ENCODE assay signal across 12 cellular contexts in the genomic region with DNA sequence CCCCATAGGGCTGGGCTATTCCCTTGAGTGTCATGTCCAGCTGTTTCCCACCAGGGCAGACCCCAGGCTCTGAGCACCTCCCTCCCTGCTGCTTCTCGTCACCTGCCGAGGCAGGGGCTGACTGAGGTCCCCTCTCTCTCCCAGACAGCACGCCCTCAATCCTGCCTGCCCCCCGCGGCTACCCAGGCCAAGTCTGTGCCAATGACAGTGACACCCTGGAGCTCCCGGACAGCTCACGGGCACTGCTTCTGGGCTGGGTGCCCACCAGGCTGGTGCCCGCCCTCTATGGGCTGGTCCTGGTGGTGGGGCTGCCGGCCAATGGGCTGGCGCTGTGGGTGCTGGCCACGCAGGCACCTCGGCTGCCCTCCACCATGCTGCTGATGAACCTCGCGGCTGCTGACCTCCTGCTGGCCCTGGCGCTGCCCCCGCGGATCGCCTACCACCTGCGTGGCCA. TPM values are rescaled to one million over a fixed set of nuclear protein-coding genes. Genes with fewer than 3 reads are reported as not detected.
DNase-seq lines count a peak whose midpoint lies in the region; ATAC-seq, FAIRE-seq and TF ChIP-seq lines count a peak whose summit lies in the region.
"Had no signal": no experiment of that assay in that cellular context is flagged by ENCODE, and none has a peak within 500 bp of the region (broad histone marks: within the 10 kb centered on the region; RNA-seq: fewer than 3 reads in every experiment).

No MANE protein-coding gene starts in this region.

- peaks cover 54% of the 10 kb centered on the region for H3K27me3 Mint-ChIP-seq in stimulated activated naive CD8-positive, alpha-beta T cell treated with anti-CD3 and anti-CD28 coated beads, Interleukin-15, amount 100 ng/mL, for 72 hours

- no peak overlapping the region for H2AFZ ChIP-seq in GM12878 (ENCODE audit: control insufficient read depth, low read depth, low read length)
- H2AFZ ChIP-seq in GM23248: no peak overlapping the region

- H3F3A ChIP-seq in GM23248 (ENCODE audit: insufficient read depth): no peaks in the 10 kb centered on the region

- no peak for FAIRE-seq in GM12878 (lab: Jason Lieb, UNC)
- FAIRE-seq in GM19239 (lab: Jason Lieb, UNC): no peak

- peak overlapping the region in 1 of 2 donors; percentile 72 for H3K4me3 Mint-ChIP-seq in stimulated activated naive CD8-positive, alpha-beta T cell treated with anti-CD3 and anti-CD28 coated beads, Interleukin-15, amount 100 ng/mL, for 72 hours

- no peak for TF ChIP-seq POLR2A in GM12878 (IDR thresholded peaks at IDR 0.05; ENCODE audit: low read depth, low read length)

- H3K4me1 ChIP-seq in GM12878 (ENCODE audit: control insufficient read depth, insufficient read depth, low read length) (peaks cover 38% of the 10 kb centered on the region), lower lobe of right lung (peaks cover 49% of the 10 kb centered on the region), GM23248 (ENCODE audit: insufficient read depth) (no peaks in the 10 kb centered on the region)

- in situ Hi-C loops in GM12878 (cut with MboI): no loop called here
- in situ Hi-C loops in GM23248 (cut with MboI): no loop called here

- H3K27ac ChIP-seq in GM12878 (ENCODE audit: control insufficient read depth, insufficient read depth) (peak overlapping the region; percentile 66), lower lobe of right lung (peak overlapping the region; percentile 84), GM23248 (no peak overlapping the region)
- H3K27ac ChIP-seq: HL-60 had no signal

- 93% methylated on average over 19 of the region's 19 CpGs for WGBS in GM12878 (ENCODE audit: insufficient coverage, insufficient replicate concordance, low lambda C conversion rate, missing lambda C conversion rate)
- WGBS in GM23248 (ENCODE audit: low coverage in 1 of 2, low lambda C conversion rate in 2 of 2, missing lambda C conversion rate in 2 of 2), 2 experiments: 52 to 70% methylated on average over 12 to 16 of the region's 19 CpGs

- TF ChIP-seq EP300 in GM12878 (IDR thresholded peaks at IDR 0.05; ENCODE audit: borderline replicate concordance in 1 of 2, control insufficient read depth in 1 of 2, low read depth in 2 of 2, low read length in 2 of 2): no peak

- no TSS peak for BruUV-seq in GM12878 (replicated peaks; lab: Mats Ljungman, UMichigan)

- POLR2A ChIA-PET in GM12878 (lab: Charles Lee): no interaction called here

- H3K27ac Mint-ChIP-seq in stimulated activated naive CD8-positive, alpha-beta T cell treated with anti-CD3 and anti-CD28 coated beads, Interleukin-15, amount 100 ng/mL, for 72 hours: no peak overlapping the region

- H3K9ac ChIP-seq in GM12878 (ENCODE audit: control insufficient read depth, insufficient read depth, low read length) (peak overlapping the region; percentile 63; the same call in 1 of the 2 replicates), GM23248 (no peak overlapping the region)

- RAD21 ChIA-PET in GM12878 (lab: Charles Lee; ENCODE audit: unreplicated experiment): interaction anchor here (0.6 kb wide), 1 partner anchor 146 kb away, joined by 5 read pairs; no protein-coding TSS in a partner anchor

- SMC1A ChIA-PET in GM12878 (lab: Charles Lee; ENCODE audit: uncharacterized antibody, unreplicated experiment): no interaction called here

- H3K9me3 ChIP-seq in GM12878 (replicated peaks; ENCODE audit: control insufficient read depth, insufficient read depth, low read length) (no peaks in the 10 kb centered on the region), lower lobe of right lung (no peaks in the 10 kb centered on the region), GM23248 (ENCODE audit: low read depth) (no peaks in the 10 kb centered on the region)

- TF ChIP-seq CTCF in GM12878 (IDR thresholded peaks at IDR 0.05 in 2 of 3, conservative IDR thresholded peaks at IDR 0.05 in 1 of 3; ENCODE audit: control insufficient read depth in 2 of 3, extremely low read depth in 1 of 3, insufficient read depth in 1 of 3, low read depth in 3 of 3, low read length in 3 of 3): no peak
- no peak for TF ChIP-seq CTCF in lower lobe of right lung (IDR thresholded peaks at IDR 0.05)

- no peak for DNase-seq in stimulated activated naive CD8-positive, alpha-beta T cell treated with anti-CD3 and anti-CD28 coated beads, Interleukin-15, amount 100 ng/mL, for 72 hours
- DNase-seq in stimulated activated naive CD8-positive, alpha-beta T cell treated with anti-CD3 and anti-CD28 coated beads, Interleukin-15, Interleukin-2, amounts not matched to agents 100 U/mL and 50 U/mL, for 24 hours: no peak
- DNase-seq in GM12878 (ENCODE audit: low read depth, low spot score) (no peak), lower lobe of right lung (no peak), LoVo (ENCODE audit: low spot score) (no peak), NCI-H2029 (lab: John Stamatoyannopoulos, UW) (no peak), GM23248 (no peak), GM19239 (ENCODE audit: insufficient read length, low spot score) (no peak)
- DNase-seq: activated naive CD4-positive, alpha-beta T cell treated with anti-CD3 and anti-CD28 coated beads, Interleukin-2, amount 50 U/mL, for 16 hours; hippocampal formation; NCI-H187 treated with DMSO at 0.1 percent for 48 hours had no signal

- peak; percentile 4 for ATAC-seq in stimulated activated naive CD8-positive, alpha-beta T cell treated with anti-CD3 and anti-CD28 coated beads, Interleukin-15, amount 100 ng/mL, for 72 hours
- no peak for ATAC-seq in stimulated activated naive CD8-positive, alpha-beta T cell treated with anti-CD3 and anti-CD28 coated beads, Interleukin-15, Interleukin-2, amounts not matched to agents 100 U/mL and 50 U/mL, for 24 hours
- ATAC-seq in GM12878: no peak; the same call in 2 of the 3 replicates
- peak; percentile 7 to 21 for ATAC-seq in lower lobe of right lung

- H3K36me3 ChIP-seq in GM12878 (ENCODE audit: control insufficient read depth in 2 of 2, insufficient read depth in 2 of 2, low read length in 1 of 2): no peaks in the 10 kb centered on the region
- H3K36me3 ChIP-seq in lower lobe of right lung: no peaks in the 10 kb centered on the region
- H3K36me3 ChIP-seq in GM23248 (ENCODE audit: low read depth): no peaks in the 10 kb centered on the region

- no peaks in the 10 kb centered on the region for H3K27me3 ChIP-seq in GM12878 (replicated peaks in 1 of 2; ENCODE audit: control insufficient read depth in 2 of 2, insufficient read depth in 2 of 2, low read length in 1 of 2)
- no peaks in the 10 kb centered on the region for H3K27me3 ChIP-seq in lower lobe of right lung (ENCODE audit: low read depth)
- H3K27me3 ChIP-seq in GM23248 (replicated peaks; ENCODE audit: insufficient read depth): no peaks in the 10 kb centered on the region

- no peaks in the 10 kb centered on the region for H4K20me1 ChIP-seq in GM12878 (ENCODE audit: control insufficient read depth, insufficient read depth)
- no peaks in the 10 kb centered on the region for H4K20me1 ChIP-seq in GM23248 (ENCODE audit: insufficient read depth)

- no peaks in the 10 kb centered on the region for H3K9me3 Mint-ChIP-seq in stimulated activated naive CD8-positive, alpha-beta T cell treated with anti-CD3 and anti-CD28 coated beads, Interleukin-15, amount 100 ng/mL, for 72 hours

- intact Hi-C loops in GM12878 (cut with micrococcal nuclease; ENCODE audit: unreplicated experiment) (no loop called here), lower lobe of right lung (cut with DNase I) (no loop called here)

- H3K9me2 ChIP-seq in GM23248 (ENCODE audit: insufficient read depth): no peaks in the 10 kb centered on the region

- H3K4me1 Mint-ChIP-seq in stimulated activated naive CD8-positive, alpha-beta T cell treated with anti-CD3 and anti-CD28 coated beads, Interleukin-15, amount 100 ng/mL, for 72 hours: peaks cover 42% of the 10 kb centered on the region

- H3K4me3 ChIP-seq in GM12878 (no peak overlapping the region), lower lobe of right lung (peak overlapping the region; percentile 49), GM23248 (no peak overlapping the region)

- CTCF ChIA-PET in GM12878 (lab: Yijun Ruan, JAX): no interaction called here

- TF ChIP-seq RAD21 in GM12878 (IDR thresholded peaks at IDR 0.05; ENCODE audit: insufficient read depth, low read depth, low read length): no peak

- H3K4me2 ChIP-seq in GM12878 (ENCODE audit: control insufficient read depth, insufficient read depth) (peak overlapping the region; percentile 79; the same call in 1 of the 2 replicates), GM23248 (ENCODE audit: unreplicated experiment) (no peak overlapping the region)

- no peaks in the 10 kb centered on the region for H3K79me2 ChIP-seq in GM12878 (ENCODE audit: control insufficient read depth, insufficient read depth, low read length)
- H3K79me2 ChIP-seq in GM23248 (ENCODE audit: insufficient read depth): no peaks in the 10 kb centered on the region

TF ChIP-seq in GM12878, 131 proteins besides CTCF, POLR2A, EP300 and RAD21 (continues in another document):
- TF ChIP-seq LARP7 (IDR thresholded peaks at IDR 0.05) (no peak), RUNX3 (IDR thresholded peaks at IDR 0.05; ENCODE audit: low read length) (no peak), CHD4 (IDR thresholded peaks at IDR 0.05) (no peak), JUNB (IDR thresholded peaks at IDR 0.05) (no peak)

RNA-seq across cellular contexts. Expression of gene F2RL3, which starts 0.7 kb away (rescaled TPM):
- total RNA-seq in GM12878 (2013; cell fraction: nucleolus; rRNA removed): 0.13 and 0.17 TPM in 2 replicates
- total RNA-seq in GM12878 (2014; rRNA removed): 0.38 and 0.51 TPM in 2 replicates
- total RNA-seq in GM12878 (2014; rRNA removed; fragmentation: Illumina TruSeq; extraction: Trizol): 0.13 and 0.23 TPM in 2 replicates
- total RNA-seq in GM12878 (2021): 0.74 and 0.85 TPM in 2 replicates
- polyA plus RNA-seq in GM12878 (2011; ENCODE audit: low read depth): 0.08 TPM
- 0.01 and 0.03 TPM in 2 replicates for polyA plus RNA-seq in GM12878 (2011; rRNA removed)
- 0.07 and 0.12 TPM in 2 replicates for polyA plus RNA-seq in GM12878 (2011; cell fraction: cytosol; rRNA removed)
- 0.09 and 0.16 TPM in 2 replicates for polyA plus RNA-seq in GM12878 (2011; cell fraction: nucleus; rRNA removed)
- 0.21 and 0.30 TPM in 2 replicates for polyA plus RNA-seq in GM12878 (2012)
- polyA plus RNA-seq in GM12878 (2014; fragmentation: Illumina TruSeq; extraction: Trizol): 0.14 and 0.24 TPM in 2 replicates
- polyA plus RNA-seq in GM12878 (2014; fragmentation: Nextera tagmentation; extraction: Ambion mirVana): under 1 TPM; 0.05 to 0.13 TPM
- polyA plus RNA-seq in GM12878 (2014; rRNA removed): 0.35 and 0.48 TPM in 2 replicates
- 1 to 10 TPM in 1 of 2 experiments, under 1 TPM in 1; 0.88 to 1.2 TPM for polyA plus RNA-seq in GM12878 (2016; fragmentation: Nextera tagmentation; extraction: Ambion mirVana)
- polyA minus RNA-seq in GM12878 (2011; rRNA and poly(A)+ RNA removed): 0.15 TPM in 1 of 2 replicates, not detected in the other
- polyA minus RNA-seq in GM12878 (2011; cell fraction: cytosol; rRNA and poly(A)+ RNA removed): not detected in 2 replicates
- 0.24 and 0.77 TPM in 2 replicates for polyA minus RNA-seq in GM12878 (2011; cell fraction: nucleus; rRNA and poly(A)+ RNA removed)
- 22.5 TPM for total RNA-seq in lower lobe of right lung
- not detected in 2 replicates for total RNA-seq in GM23248 (2014; rRNA removed; shearing (Covaris generic))
- not detected in 2 replicates for polyA plus RNA-seq in GM23248 (2016; fragmentation: Nextera tagmentation; extraction: Ambion mirVana)

Comparison
In these comparisons a context has a peak if more than half of its experiments do, and no peak if none do; other contexts are left out.
1. ATAC-seq: peak in stimulated activated naive CD8-positive, alpha-beta T cell treated with anti-CD3 and anti-CD28 coated beads, Interleukin-15, amount 100 ng/mL, for 72 hours (single experiment) and lower lobe of right lung (2 of 2); none in stimulated activated naive CD8-positive, alpha-beta T cell treated with anti-CD3 and anti-CD28 coated beads, Interleukin-15, Interleukin-2, amounts not matched to agents 100 U/mL and 50 U/mL, for 24 hours (single experiment) and GM12878 (single experiment).
2. RNA of gene F2RL3, which starts 0.7 kb away (total RNA-seq): 22.5 TPM in lower lobe of right lung (single experiment); 0.13 to 0.85 TPM in GM12878 and not detected in GM23248; every median in the first group is over 10 times any median in the second.